Comparison of ENCODE assay signal across 2 cellular contexts in the genomic region with DNA sequence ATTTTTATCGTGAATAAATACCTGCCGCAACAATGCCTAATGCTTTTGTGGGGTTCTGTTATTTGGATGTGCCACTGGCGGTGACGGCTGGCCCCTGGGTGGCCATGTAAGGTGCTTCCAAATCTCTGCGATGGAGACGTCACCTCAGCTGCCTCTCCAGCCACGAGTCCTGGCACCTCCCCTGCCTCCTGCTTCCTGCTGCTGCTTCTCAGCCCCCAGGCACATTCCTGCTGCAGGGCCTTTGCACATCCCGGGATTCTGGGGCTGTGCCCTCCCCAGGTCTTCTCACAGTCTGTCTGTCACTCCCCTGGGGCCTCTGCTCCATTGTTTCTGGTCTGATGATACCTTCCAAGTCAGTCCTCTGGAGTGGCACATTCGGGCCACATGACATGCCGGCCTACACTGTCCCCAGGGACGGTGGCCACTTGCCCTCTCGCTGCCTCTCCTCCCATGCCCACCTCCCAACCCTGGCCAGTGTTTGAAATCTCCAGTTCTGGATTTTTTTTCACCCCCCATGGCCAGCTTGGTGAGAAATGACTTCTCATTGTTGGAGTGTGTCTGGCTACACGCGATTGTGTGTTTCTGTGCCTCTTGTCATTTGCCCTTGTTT.
TF ChIP-seq lines count a peak whose summit lies in the region.

No MANE protein-coding gene starts in this region.

TF ChIP-seq in SK-N-SH, 30 proteins besides CTCF, POLR2A, EP300 and RAD21 (continued from another document):
- no peak for TF ChIP-seq RCOR1 (IDR thresholded peaks at IDR 0.05; ENCODE audit: low read length)
- TF ChIP-seq TCF12 (IDR thresholded peaks at IDR 0.05), result no peak
- TF ChIP-seq MEF2A (IDR thresholded peaks at IDR 0.05; ENCODE audit: borderline replicate concordance, low read depth), result no peak
- TF ChIP-seq, protein P1, sequence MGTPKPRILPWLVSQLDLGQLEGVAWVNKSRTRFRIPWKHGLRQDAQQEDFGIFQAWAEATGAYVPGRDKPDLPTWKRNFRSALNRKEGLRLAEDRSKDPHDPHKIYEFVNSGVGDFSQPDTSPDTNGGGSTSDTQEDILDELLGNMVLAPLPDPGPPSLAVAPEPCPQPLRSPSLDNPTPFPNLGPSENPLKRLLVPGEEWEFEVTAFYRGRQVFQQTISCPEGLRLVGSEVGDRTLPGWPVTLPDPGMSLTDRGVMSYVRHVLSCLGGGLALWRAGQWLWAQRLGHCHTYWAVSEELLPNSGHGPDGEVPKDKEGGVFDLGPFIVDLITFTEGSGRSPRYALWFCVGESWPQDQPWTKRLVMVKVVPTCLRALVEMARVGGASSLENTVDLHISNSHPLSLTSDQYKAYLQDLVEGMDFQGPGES (IDR thresholded peaks at IDR 0.05; ENCODE audit: low read depth, low read length), result no peak
- TF ChIP-seq SIN3A (IDR thresholded peaks at IDR 0.05; ENCODE audit: borderline replicate concordance, low read depth, low read length), result no peak
- TF ChIP-seq, protein P2, sequence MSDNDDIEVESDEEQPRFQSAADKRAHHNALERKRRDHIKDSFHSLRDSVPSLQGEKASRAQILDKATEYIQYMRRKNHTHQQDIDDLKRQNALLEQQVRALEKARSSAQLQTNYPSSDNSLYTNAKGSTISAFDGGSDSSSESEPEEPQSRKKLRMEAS (IDR thresholded peaks at IDR 0.05; ENCODE audit: low read depth), result no peak
- TF ChIP-seq, protein P3, sequence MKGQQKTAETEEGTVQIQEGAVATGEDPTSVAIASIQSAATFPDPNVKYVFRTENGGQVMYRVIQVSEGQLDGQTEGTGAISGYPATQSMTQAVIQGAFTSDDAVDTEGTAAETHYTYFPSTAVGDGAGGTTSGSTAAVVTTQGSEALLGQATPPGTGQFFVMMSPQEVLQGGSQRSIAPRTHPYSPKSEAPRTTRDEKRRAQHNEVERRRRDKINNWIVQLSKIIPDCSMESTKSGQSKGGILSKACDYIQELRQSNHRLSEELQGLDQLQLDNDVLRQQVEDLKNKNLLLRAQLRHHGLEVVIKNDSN (IDR thresholded peaks at IDR 0.05; ENCODE audit: borderline replicate concordance, low read depth), result no peak
- no peak for TF ChIP-seq GATA2 (CRISPR knock-in tag; IDR thresholded peaks at IDR 0.05)
- no peak for TF ChIP-seq RXRA (IDR thresholded peaks at IDR 0.05; ENCODE audit: borderline replicate concordance, low read depth)
- TF ChIP-seq, protein P4, sequence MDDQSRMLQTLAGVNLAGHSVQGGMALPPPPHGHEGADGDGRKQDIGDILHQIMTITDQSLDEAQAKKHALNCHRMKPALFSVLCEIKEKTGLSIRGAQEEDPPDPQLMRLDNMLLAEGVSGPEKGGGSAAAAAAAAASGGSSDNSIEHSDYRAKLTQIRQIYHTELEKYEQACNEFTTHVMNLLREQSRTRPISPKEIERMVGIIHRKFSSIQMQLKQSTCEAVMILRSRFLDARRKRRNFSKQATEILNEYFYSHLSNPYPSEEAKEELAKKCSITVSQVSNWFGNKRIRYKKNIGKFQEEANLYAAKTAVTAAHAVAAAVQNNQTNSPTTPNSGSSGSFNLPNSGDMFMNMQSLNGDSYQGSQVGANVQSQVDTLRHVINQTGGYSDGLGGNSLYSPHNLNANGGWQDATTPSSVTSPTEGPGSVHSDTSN (IDR thresholded peaks at IDR 0.05), result no peak
- no peak for TF ChIP-seq GABPA (IDR thresholded peaks at IDR 0.05; ENCODE audit: low read depth)
- TF ChIP-seq, protein P5, sequence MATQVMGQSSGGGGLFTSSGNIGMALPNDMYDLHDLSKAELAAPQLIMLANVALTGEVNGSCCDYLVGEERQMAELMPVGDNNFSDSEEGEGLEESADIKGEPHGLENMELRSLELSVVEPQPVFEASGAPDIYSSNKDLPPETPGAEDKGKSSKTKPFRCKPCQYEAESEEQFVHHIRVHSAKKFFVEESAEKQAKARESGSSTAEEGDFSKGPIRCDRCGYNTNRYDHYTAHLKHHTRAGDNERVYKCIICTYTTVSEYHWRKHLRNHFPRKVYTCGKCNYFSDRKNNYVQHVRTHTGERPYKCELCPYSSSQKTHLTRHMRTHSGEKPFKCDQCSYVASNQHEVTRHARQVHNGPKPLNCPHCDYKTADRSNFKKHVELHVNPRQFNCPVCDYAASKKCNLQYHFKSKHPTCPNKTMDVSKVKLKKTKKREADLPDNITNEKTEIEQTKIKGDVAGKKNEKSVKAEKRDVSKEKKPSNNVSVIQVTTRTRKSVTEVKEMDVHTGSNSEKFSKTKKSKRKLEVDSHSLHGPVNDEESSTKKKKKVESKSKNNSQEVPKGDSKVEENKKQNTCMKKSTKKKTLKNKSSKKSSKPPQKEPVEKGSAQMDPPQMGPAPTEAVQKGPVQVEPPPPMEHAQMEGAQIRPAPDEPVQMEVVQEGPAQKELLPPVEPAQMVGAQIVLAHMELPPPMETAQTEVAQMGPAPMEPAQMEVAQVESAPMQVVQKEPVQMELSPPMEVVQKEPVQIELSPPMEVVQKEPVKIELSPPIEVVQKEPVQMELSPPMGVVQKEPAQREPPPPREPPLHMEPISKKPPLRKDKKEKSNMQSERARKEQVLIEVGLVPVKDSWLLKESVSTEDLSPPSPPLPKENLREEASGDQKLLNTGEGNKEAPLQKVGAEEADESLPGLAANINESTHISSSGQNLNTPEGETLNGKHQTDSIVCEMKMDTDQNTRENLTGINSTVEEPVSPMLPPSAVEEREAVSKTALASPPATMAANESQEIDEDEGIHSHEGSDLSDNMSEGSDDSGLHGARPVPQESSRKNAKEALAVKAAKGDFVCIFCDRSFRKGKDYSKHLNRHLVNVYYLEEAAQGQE (IDR thresholded peaks at IDR 0.05; ENCODE audit: low read depth, low read length), result no peak
- TF ChIP-seq, protein P6, sequence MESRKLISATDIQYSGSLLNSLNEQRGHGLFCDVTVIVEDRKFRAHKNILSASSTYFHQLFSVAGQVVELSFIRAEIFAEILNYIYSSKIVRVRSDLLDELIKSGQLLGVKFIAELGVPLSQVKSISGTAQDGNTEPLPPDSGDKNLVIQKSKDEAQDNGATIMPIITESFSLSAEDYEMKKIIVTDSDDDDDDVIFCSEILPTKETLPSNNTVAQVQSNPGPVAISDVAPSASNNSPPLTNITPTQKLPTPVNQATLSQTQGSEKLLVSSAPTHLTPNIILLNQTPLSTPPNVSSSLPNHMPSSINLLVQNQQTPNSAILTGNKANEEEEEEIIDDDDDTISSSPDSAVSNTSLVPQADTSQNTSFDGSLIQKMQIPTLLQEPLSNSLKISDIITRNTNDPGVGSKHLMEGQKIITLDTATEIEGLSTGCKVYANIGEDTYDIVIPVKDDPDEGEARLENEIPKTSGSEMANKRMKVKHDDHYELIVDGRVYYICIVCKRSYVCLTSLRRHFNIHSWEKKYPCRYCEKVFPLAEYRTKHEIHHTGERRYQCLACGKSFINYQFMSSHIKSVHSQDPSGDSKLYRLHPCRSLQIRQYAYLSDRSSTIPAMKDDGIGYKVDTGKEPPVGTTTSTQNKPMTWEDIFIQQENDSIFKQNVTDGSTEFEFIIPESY (IDR thresholded peaks at IDR 0.05; ENCODE audit: borderline replicate concordance, low read depth), result no peak

TF ChIP-seq in SK-N-SH treated with all-trans-retinoic acid at 6 μM for 48 hours, 23 proteins besides CTCF, POLR2A, EP300 and RAD21 (continued from another document):
- TF ChIP-seq, protein P7, sequence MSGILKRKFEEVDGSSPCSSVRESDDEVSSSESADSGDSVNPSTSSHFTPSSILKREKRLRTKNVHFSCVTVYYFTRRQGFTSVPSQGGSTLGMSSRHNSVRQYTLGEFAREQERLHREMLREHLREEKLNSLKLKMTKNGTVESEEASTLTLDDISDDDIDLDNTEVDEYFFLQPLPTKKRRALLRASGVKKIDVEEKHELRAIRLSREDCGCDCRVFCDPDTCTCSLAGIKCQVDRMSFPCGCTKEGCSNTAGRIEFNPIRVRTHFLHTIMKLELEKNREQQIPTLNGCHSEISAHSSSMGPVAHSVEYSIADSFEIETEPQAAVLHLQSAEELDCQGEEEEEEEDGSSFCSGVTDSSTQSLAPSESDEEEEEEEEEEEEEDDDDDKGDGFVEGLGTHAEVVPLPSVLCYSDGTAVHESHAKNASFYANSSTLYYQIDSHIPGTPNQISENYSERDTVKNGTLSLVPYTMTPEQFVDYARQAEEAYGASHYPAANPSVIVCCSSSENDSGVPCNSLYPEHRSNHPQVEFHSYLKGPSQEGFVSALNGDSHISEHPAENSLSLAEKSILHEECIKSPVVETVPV (CRISPR knock-in tag; IDR thresholded peaks at IDR 0.05), result no peak
- TF ChIP-seq TOX (CRISPR knock-in tag; IDR thresholded peaks at IDR 0.05; ENCODE audit: borderline replicate concordance) (no peak), ZFP30 (CRISPR knock-in tag; IDR thresholded peaks at IDR 0.05) (no peak), PPARA (CRISPR knock-in tag; IDR thresholded peaks at IDR 0.05; ENCODE audit: borderline replicate concordance) (no peak), RARB (CRISPR knock-in tag; IDR thresholded peaks at IDR 0.05) (no peak), GLIS3 (CRISPR knock-in tag; IDR thresholded peaks at IDR 0.05) (no peak), ISL1 (CRISPR knock-in tag; IDR thresholded peaks at IDR 0.05) (no peak), SNAI2 (CRISPR knock-in tag; IDR thresholded peaks at IDR 0.05) (no peak), ZNF70 (CRISPR knock-in tag; IDR thresholded peaks at IDR 0.05) (no peak), TCF4 (CRISPR knock-in tag; IDR thresholded peaks at IDR 0.05; ENCODE audit: borderline replicate concordance) (no peak), ZNF8 (CRISPR knock-in tag; IDR thresholded peaks at IDR 0.05) (no peak), ZFP3 (CRISPR knock-in tag; IDR thresholded peaks at IDR 0.05) (no peak), ZNF565 (CRISPR knock-in tag; conservative IDR thresholded peaks at IDR 0.05; ENCODE audit: low read depth) (no peak), OSR1 (CRISPR knock-in tag; IDR thresholded peaks at IDR 0.05) (no peak)
- TF ChIP-seq, protein P8, sequence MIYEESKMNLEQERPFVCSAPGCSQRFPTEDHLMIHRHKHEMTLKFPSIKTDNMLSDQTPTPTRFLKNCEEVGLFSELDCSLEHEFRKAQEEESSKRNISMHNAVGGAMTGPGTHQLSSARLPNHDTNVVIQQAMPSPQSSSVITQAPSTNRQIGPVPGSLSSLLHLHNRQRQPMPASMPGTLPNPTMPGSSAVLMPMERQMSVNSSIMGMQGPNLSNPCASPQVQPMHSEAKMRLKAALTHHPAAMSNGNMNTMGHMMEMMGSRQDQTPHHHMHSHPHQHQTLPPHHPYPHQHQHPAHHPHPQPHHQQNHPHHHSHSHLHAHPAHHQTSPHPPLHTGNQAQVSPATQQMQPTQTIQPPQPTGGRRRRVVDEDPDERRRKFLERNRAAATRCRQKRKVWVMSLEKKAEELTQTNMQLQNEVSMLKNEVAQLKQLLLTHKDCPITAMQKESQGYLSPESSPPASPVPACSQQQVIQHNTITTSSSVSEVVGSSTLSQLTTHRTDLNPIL (CRISPR knock-in tag; IDR thresholded peaks at IDR 0.05; ENCODE audit: low read depth), result no peak
- TF ChIP-seq, protein P9, sequence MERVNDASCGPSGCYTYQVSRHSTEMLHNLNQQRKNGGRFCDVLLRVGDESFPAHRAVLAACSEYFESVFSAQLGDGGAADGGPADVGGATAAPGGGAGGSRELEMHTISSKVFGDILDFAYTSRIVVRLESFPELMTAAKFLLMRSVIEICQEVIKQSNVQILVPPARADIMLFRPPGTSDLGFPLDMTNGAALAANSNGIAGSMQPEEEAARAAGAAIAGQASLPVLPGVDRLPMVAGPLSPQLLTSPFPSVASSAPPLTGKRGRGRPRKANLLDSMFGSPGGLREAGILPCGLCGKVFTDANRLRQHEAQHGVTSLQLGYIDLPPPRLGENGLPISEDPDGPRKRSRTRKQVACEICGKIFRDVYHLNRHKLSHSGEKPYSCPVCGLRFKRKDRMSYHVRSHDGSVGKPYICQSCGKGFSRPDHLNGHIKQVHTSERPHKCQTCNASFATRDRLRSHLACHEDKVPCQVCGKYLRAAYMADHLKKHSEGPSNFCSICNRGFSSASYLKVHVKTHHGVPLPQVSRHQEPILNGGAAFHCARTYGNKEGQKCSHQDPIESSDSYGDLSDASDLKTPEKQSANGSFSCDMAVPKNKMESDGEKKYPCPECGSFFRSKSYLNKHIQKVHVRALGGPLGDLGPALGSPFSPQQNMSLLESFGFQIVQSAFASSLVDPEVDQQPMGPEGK (CRISPR knock-in tag; IDR thresholded peaks at IDR 0.05; ENCODE audit: borderline replicate concordance), result no peak
- TF ChIP-seq, protein P10, sequence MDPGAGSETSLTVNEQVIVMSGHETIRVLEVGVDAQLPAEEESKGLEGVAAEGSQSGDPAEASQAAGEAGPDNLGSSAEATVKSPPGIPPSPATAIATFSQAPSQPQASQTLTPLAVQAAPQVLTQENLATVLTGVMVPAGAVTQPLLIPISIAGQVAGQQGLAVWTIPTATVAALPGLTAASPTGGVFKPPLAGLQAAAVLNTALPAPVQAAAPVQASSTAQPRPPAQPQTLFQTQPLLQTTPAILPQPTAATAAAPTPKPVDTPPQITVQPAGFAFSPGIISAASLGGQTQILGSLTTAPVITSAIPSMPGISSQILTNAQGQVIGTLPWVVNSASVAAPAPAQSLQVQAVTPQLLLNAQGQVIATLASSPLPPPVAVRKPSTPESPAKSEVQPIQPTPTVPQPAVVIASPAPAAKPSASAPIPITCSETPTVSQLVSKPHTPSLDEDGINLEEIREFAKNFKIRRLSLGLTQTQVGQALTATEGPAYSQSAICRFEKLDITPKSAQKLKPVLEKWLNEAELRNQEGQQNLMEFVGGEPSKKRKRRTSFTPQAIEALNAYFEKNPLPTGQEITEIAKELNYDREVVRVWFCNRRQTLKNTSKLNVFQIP (CRISPR knock-in tag; IDR thresholded peaks at IDR 0.05; ENCODE audit: borderline replicate concordance, low read depth), result no peak
- TF ChIP-seq, protein P11, sequence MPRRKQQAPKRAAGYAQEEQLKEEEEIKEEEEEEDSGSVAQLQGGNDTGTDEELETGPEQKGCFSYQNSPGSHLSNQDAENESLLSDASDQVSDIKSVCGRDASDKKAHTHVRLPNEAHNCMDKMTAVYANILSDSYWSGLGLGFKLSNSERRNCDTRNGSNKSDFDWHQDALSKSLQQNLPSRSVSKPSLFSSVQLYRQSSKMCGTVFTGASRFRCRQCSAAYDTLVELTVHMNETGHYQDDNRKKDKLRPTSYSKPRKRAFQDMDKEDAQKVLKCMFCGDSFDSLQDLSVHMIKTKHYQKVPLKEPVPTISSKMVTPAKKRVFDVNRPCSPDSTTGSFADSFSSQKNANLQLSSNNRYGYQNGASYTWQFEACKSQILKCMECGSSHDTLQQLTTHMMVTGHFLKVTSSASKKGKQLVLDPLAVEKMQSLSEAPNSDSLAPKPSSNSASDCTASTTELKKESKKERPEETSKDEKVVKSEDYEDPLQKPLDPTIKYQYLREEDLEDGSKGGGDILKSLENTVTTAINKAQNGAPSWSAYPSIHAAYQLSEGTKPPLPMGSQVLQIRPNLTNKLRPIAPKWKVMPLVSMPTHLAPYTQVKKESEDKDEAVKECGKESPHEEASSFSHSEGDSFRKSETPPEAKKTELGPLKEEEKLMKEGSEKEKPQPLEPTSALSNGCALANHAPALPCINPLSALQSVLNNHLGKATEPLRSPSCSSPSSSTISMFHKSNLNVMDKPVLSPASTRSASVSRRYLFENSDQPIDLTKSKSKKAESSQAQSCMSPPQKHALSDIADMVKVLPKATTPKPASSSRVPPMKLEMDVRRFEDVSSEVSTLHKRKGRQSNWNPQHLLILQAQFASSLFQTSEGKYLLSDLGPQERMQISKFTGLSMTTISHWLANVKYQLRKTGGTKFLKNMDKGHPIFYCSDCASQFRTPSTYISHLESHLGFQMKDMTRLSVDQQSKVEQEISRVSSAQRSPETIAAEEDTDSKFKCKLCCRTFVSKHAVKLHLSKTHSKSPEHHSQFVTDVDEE (CRISPR knock-in tag; IDR thresholded peaks at IDR 0.05), result no peak
TF ChIP-seq in SK-N-SH treated with all-trans-retinoic acid at 6 μM for 48 hours: peak in this region for 0.
